8 cellular contexts compared by ENCODE assay signal in genomic region chr19:7196721-7197168, GRCh38.
A peak's percentile ranks its signal among the peaks of the same experiment; 100 is the strongest.
DNase-seq lines count a peak whose midpoint lies in the region; ATAC-seq and TF ChIP-seq lines count a peak whose summit lies in the region.

No MANE protein-coding gene starts in this region.

- H3K4me1 ChIP-seq in right atrium auricular region (peaks cover 0 to 34% of the 10 kb centered on the region in 2 donors), smooth muscle cell (ENCODE audit: low read depth) (peaks cover 4% of the 10 kb centered on the region)

- H3K4me3 ChIP-seq in H7 (ENCODE audit: insufficient read depth, low read depth, low read length), result peak overlapping the region; percentile 48
- peak overlapping the region; percentile 17 to 73 for H3K4me3 ChIP-seq in right atrium auricular region
- peak overlapping the region; percentile 88 for H3K4me3 ChIP-seq in smooth muscle cell

- TF ChIP-seq CTCF in right atrium auricular region (IDR thresholded peaks at IDR 0.05) (no peak), smooth muscle cell (IDR thresholded peaks at IDR 0.05; ENCODE audit: borderline replicate concordance, insufficient read depth, poor library complexity, severe bottlenecking) (no peak)

- peaks cover 2% of the 10 kb centered on the region for H3K27me3 Mint-ChIP-seq in activated naive CD8-positive, alpha-beta T cell

- peaks cover 5% of the 10 kb centered on the region for H4K20me1 ChIP-seq in smooth muscle cell (ENCODE audit: low read depth)

- H3F3A ChIP-seq in smooth muscle cell (ENCODE audit: low read depth), result no peaks in the 10 kb centered on the region

- H3K4me1 Mint-ChIP-seq in activated naive CD8-positive, alpha-beta T cell (ENCODE audit: low read depth), result peaks cover 28% of the 10 kb centered on the region

- no peaks in the 10 kb centered on the region for H3K36me3 ChIP-seq in H7 (replicated peaks; ENCODE audit: control insufficient read depth, insufficient read depth, low read length)
- no peaks in the 10 kb centered on the region for H3K36me3 ChIP-seq in right atrium auricular region
- no peaks in the 10 kb centered on the region for H3K36me3 ChIP-seq in smooth muscle cell (ENCODE audit: low read depth)

- DNase-seq in H7 (no peak), right atrium auricular region (ENCODE audit: low spot score) (peak; percentile 71), smooth muscle cell (lab: John Stamatoyannopoulos, UW; ENCODE audit: unreplicated experiment) (no peak), SKM-1 treated with dmso at 0.1 percent for 144 hours (lab: John Stamatoyannopoulos, UW; ENCODE audit: unreplicated experiment) (no peak), NCI-H524 (lab: John Stamatoyannopoulos, UW) (no peak), KBM-7 (no peak)

- 22% methylated on average over 15 of the region's 15 CpGs for WGBS in smooth muscle cell (ENCODE audit: low lambda C conversion rate)

- H3K9me3 ChIP-seq in right atrium auricular region, result no peaks in the 10 kb centered on the region
- H3K9me3 ChIP-seq in smooth muscle cell (replicated peaks; ENCODE audit: low read depth), result no peaks in the 10 kb centered on the region

- ATAC-seq in HG03439 (IDR thresholded peaks at IDR 0.05; ENCODE audit: unreplicated experiment), result no peak

- H2AFZ ChIP-seq in smooth muscle cell (ENCODE audit: low read depth), result no peak overlapping the region

- no peaks in the 10 kb centered on the region for H3K36me3 Mint-ChIP-seq in activated naive CD8-positive, alpha-beta T cell

- in situ Hi-C loops in KBM-7 (cut with MboI; ENCODE audit: low pct_unique_long_range_greater_than_20kb, low sequenced_read_pairs), result no loop called here

- H3K79me2 ChIP-seq in smooth muscle cell (ENCODE audit: low read depth), result no peaks in the 10 kb centered on the region

- peak overlapping the region; percentile 95 for H3K27ac Mint-ChIP-seq in activated naive CD8-positive, alpha-beta T cell

- H3K9ac ChIP-seq in smooth muscle cell (ENCODE audit: low read depth), result no peak overlapping the region

- peak overlapping the region; percentile 83 for H3K4me2 ChIP-seq in smooth muscle cell

- peak overlapping the region; percentile 81 to 95 for H3K27ac ChIP-seq in right atrium auricular region
- peak overlapping the region; percentile 35 for H3K27ac ChIP-seq in smooth muscle cell (ENCODE audit: low read depth)

- H3K27me3 ChIP-seq in H7 (ENCODE audit: control insufficient read depth, insufficient read depth, low read length) (peaks cover 7% of the 10 kb centered on the region; the same call in 1 of the 2 replicates), right atrium auricular region (no peaks in the 10 kb centered on the region), smooth muscle cell (ENCODE audit: low read depth) (no peaks in the 10 kb centered on the region)

- H3K9me3 Mint-ChIP-seq in activated naive CD8-positive, alpha-beta T cell (ENCODE audit: low read depth), result no peaks in the 10 kb centered on the region

- H3K4me3 Mint-ChIP-seq in activated naive CD8-positive, alpha-beta T cell, result peak overlapping the region; percentile 90
